In genomic region chr5:139251281-139251687, GRCh38 we compare ENCODE assay signal across 8 cellular contexts. TPM values are rescaled to one million over a fixed set of nuclear protein-coding genes. Genes with fewer than 3 reads are reported as not detected.
A peak's percentile ranks its signal among the peaks of the same experiment; 100 is the strongest.
DNase-seq lines count a peak whose midpoint lies in the region; ATAC-seq and TF ChIP-seq lines count a peak whose summit lies in the region.

No MANE protein-coding gene starts in this region.

- no peaks in the 10 kb centered on the region for H3K9me2 ChIP-seq in Karpas-422 (replicated peaks; ENCODE audit: insufficient read depth, low read length)

- H3K4me1 ChIP-seq in Karpas-422 (ENCODE audit: low read length): no peaks in the 10 kb centered on the region

- H3K9me3 ChIP-seq in Karpas-422 (ENCODE audit: low read length): no peaks in the 10 kb centered on the region

- no peak overlapping the region for H3K9ac ChIP-seq in Karpas-422 (ENCODE audit: low read length)

- H3K27me3 ChIP-seq in Karpas-422 (ENCODE audit: low read length): no peaks in the 10 kb centered on the region

- ATAC-seq in memory B cell (ENCODE audit: low read depth) (peak; percentile 78), HG03460 (IDR thresholded peaks at IDR 0.05; ENCODE audit: unreplicated experiment) (no peak), HG03442 (IDR thresholded peaks at IDR 0.05; ENCODE audit: unreplicated experiment) (no peak)

- H3K79me2 ChIP-seq in Karpas-422 (ENCODE audit: low read length): no peaks in the 10 kb centered on the region

- DNase-seq in Calu3: no peak
- DNase-seq in Karpas-422: peak; percentile 54
- DNase-seq in activated T-cell treated with anti-CD3 and anti-CD28 coated beads, Interleukin-2, amount 50 U/mL, for 1 hour: peak; percentile 38
- DNase-seq in memory B cell (ENCODE audit: low spot score in 2 of 2): peak; percentile 32 to 43
- DNase-seq in LoVo (ENCODE audit: low spot score): no peak
- no peak for DNase-seq in kidney tubule cell (ENCODE audit: low spot score)

- no TSS peak for BruUV-seq in Calu3 (replicated peaks; lab: Mats Ljungman, UMichigan)

- H3K27ac Mint-ChIP-seq in Calu3 (ENCODE audit: unreplicated experiment) (no peak overlapping the region), memory B cell (peak overlapping the region; percentile 45)

- H3K36me3 ChIP-seq in Karpas-422 (ENCODE audit: insufficient read depth, low read length): no peaks in the 10 kb centered on the region

- no peaks in the 10 kb centered on the region for H4K20me1 ChIP-seq in Karpas-422 (ENCODE audit: insufficient read depth, low read depth, low read length)

- H3K36me3 Mint-ChIP-seq in Calu3 (ENCODE audit: insufficient read depth, unreplicated experiment) (no peaks in the 10 kb centered on the region), memory B cell (no peaks in the 10 kb centered on the region)

- H3K4me1 Mint-ChIP-seq in Calu3 (ENCODE audit: low read depth, unreplicated experiment) (peaks cover 6% of the 10 kb centered on the region), memory B cell (peaks cover 5% of the 10 kb centered on the region)

- H3K27me3 Mint-ChIP-seq in Calu3 (ENCODE audit: unreplicated experiment): no peaks in the 10 kb centered on the region
- no peaks in the 10 kb centered on the region for H3K27me3 Mint-ChIP-seq in memory B cell

- CTCF ChIA-PET in Calu3 (lab: Charles Lee): interaction anchor here (1.3 to 1.7 kb wide), 2 partner anchors 11 to 21 kb away, joined by 5 to 6 read pairs; no protein-coding TSS in a partner anchor

- H2AFZ ChIP-seq in Karpas-422 (ENCODE audit: low read length): no peak overlapping the region

- no peak overlapping the region for H3K4me2 ChIP-seq in Karpas-422 (ENCODE audit: low read depth, low read length, poor library complexity, severe bottlenecking)

- intact Hi-C loops in Calu3 (cut with micrococcal nuclease; ENCODE audit: unreplicated experiment): no loop called here

- H3K4me3 ChIP-seq in Karpas-422 (ENCODE audit: low read length): no peak overlapping the region

- peak; percentile 36 for TF ChIP-seq CTCF in Calu3 (IDR thresholded peaks at IDR 0.05; ENCODE audit: unreplicated experiment)

- H3K27ac ChIP-seq in Karpas-422 (ENCODE audit: low read length): no peak overlapping the region

- H3K4me3 Mint-ChIP-seq in Calu3 (ENCODE audit: low read depth, unreplicated experiment) (no peak overlapping the region), memory B cell (no peak overlapping the region)

- H3K9me3 Mint-ChIP-seq in Calu3 (ENCODE audit: low read depth, unreplicated experiment) (no peaks in the 10 kb centered on the region), memory B cell (no peaks in the 10 kb centered on the region)

RNA-seq across cellular contexts. Expression of gene MATR3, which starts 42.3 kb away (rescaled TPM):
- total RNA-seq in Calu3 (2022): 228 and 230 TPM in 2 replicates
- 188 and 245 TPM in 2 replicates for total RNA-seq in Karpas-422 (2014; rRNA removed; shearing (Covaris generic); ENCODE audit: low replicate concordance)

RNA-seq across cellular contexts. Expression of gene SIL1, which starts 53.1 kb away (rescaled TPM):
- 45.8 and 61.2 TPM in 2 replicates for total RNA-seq in Calu3 (2022)
- 10.7 and 21.8 TPM in 2 replicates for total RNA-seq in Karpas-422 (2014; rRNA removed; shearing (Covaris generic); ENCODE audit: low replicate concordance)

Comparison
In these comparisons a context has a peak if more than half of its experiments do, and no peak if none do; other contexts are left out.
1. DNase-seq: peak in Karpas-422 (single experiment), activated T-cell treated with anti-CD3 and anti-CD28 coated beads, Interleukin-2, amount 50 U/mL, for 1 hour (single experiment) and memory B cell (2 of 2); none in Calu3 (single experiment), LoVo (single experiment) and kidney tubule cell (single experiment).